In genomic region chr2:106193977-106194778, GRCh38 we compare ENCODE assay signal across 8 cellular contexts. TPM values are rescaled to one million over a fixed set of nuclear protein-coding genes. Genes with fewer than 3 reads are reported as not detected.
DNase-seq lines count a peak whose midpoint lies in the region; ATAC-seq and TF ChIP-seq lines count a peak whose summit lies in the region.

UXS1 (minus strand) TSS chr2:106194301; CDS start chr2:106194241, 60 bp downstream.

- TF ChIP-seq CTCF in GM12865 (IDR thresholded peaks at IDR 0.05; ENCODE audit: insufficient read depth, low read depth, low read length, missing control alignments) (no peak), cardiac muscle cell (IDR thresholded peaks at IDR 0.05; ENCODE audit: low read depth, low read length) (no peak), transverse colon (IDR thresholded peaks at IDR 0.05) (no peak)

- intact Hi-C loops in transverse colon (cut with DNase I; ENCODE audit: low total_unique reads): no loop called here

- ATAC-seq in HG02763 (IDR thresholded peaks at IDR 0.05; ENCODE audit: unreplicated experiment): peak; percentile 68

- H2BK5ac ChIP-seq in trophoblast cell (ENCODE audit: low read depth, low read length, poor library complexity): peak within 1 kb of the TSS; percentile 57

- WGBS in trophoblast cell (ENCODE audit: extremely low coverage, insufficient coverage, insufficient read length): no CpG with 5 or more reads among the region's 93 CpGs
- WGBS in transverse colon (ENCODE audit: low coverage in 1 of 2), 2 donors: 0% methylated on average over 31 of the region's 93 CpGs; no CpG with 5 or more reads in 1 of the 2 donors

- peak within 1 kb of the TSS; percentile 80 for H3K14ac ChIP-seq in trophoblast cell (ENCODE audit: low read length)

- no peak for TF ChIP-seq EP300 in transverse colon (IDR thresholded peaks at IDR 0.05; ENCODE audit: low read depth)

- H3K9me3 ChIP-seq in adipocyte (ENCODE audit: control insufficient read depth, low read length): no peaks in the 10 kb centered on the region
- H3K9me3 ChIP-seq in cardiac muscle cell (ENCODE audit: low read depth): no peaks in the 10 kb centered on the region
- no peaks in the 10 kb centered on the region for H3K9me3 ChIP-seq in trophoblast cell (ENCODE audit: insufficient read depth, low read depth, low read length)
- H3K9me3 ChIP-seq in transverse colon: no peaks in the 10 kb centered on the region

- TF ChIP-seq POLR2A in transverse colon (IDR thresholded peaks at IDR 0.05): peak; percentile 68

- peaks cover 9% of the 10 kb centered on the region for H3K79me1 ChIP-seq in trophoblast cell (ENCODE audit: low read length)

- peak within 1 kb of the TSS; percentile 87 for H3K9ac ChIP-seq in adipocyte (ENCODE audit: low read length)
- peak within 1 kb of the TSS; percentile 94 for H3K9ac ChIP-seq in trophoblast cell (ENCODE audit: low read length)

- H3K27ac ChIP-seq in cardiac muscle cell (peak within 1 kb of the TSS; percentile 64), trophoblast cell (ENCODE audit: low read depth, low read length) (peak within 1 kb of the TSS; percentile 61), transverse colon (peak within 1 kb of the TSS; percentile 88 to 96 (median 92))

- peaks cover 10% of the 10 kb centered on the region for H3K79me2 ChIP-seq in trophoblast cell (ENCODE audit: control insufficient read depth, insufficient read depth, low read length, poor library complexity)

- no peaks in the 10 kb centered on the region for H3K27me3 ChIP-seq in adipocyte (replicated peaks; ENCODE audit: control insufficient read depth, insufficient read depth, low read length)
- H3K27me3 ChIP-seq in cardiac muscle cell: no peaks in the 10 kb centered on the region
- no peaks in the 10 kb centered on the region for H3K27me3 ChIP-seq in trophoblast cell (ENCODE audit: insufficient read depth, low read length)
- H3K27me3 ChIP-seq in transverse colon: no peaks in the 10 kb centered on the region

- H4K8ac ChIP-seq in trophoblast cell (ENCODE audit: low read depth, low read length): peak within 1 kb of the TSS; percentile 94

- H3K4me1 ChIP-seq in adipocyte (ENCODE audit: control insufficient read depth, insufficient read depth, low read length) (peaks cover 29% of the 10 kb centered on the region), cardiac muscle cell (ENCODE audit: low read depth) (peaks cover 5% of the 10 kb centered on the region), trophoblast cell (ENCODE audit: control insufficient read depth in 1 of 2, insufficient read depth in 2 of 2, low read length in 2 of 2) (peaks cover 4 to 11% of the 10 kb centered on the region in 2 experiments), transverse colon (peaks cover 3 to 21% (median 12%) of the 10 kb centered on the region in 4 donors)

- peak within 1 kb of the TSS; percentile 77 for H4K12ac ChIP-seq in trophoblast cell (ENCODE audit: low read depth, low read length)

- H3K4ac ChIP-seq in trophoblast cell (ENCODE audit: low read depth, low read length): peak within 1 kb of the TSS; percentile 95

- H2AK5ac ChIP-seq in trophoblast cell (ENCODE audit: low read length): no peak within 1 kb of the TSS

- H3K4me3 ChIP-seq in GM12865 (ENCODE audit: low read depth, low read length): peak within 1 kb of the TSS; percentile 80
- H3K4me3 ChIP-seq in adipocyte (ENCODE audit: low read length): peak within 1 kb of the TSS; percentile 87
- peak within 1 kb of the TSS; percentile 82 for H3K4me3 ChIP-seq in cardiac muscle cell
- H3K4me3 ChIP-seq in trophoblast cell (ENCODE audit: low read depth, low read length): peak within 1 kb of the TSS; percentile 84
- H3K4me3 ChIP-seq in transverse colon: peak within 1 kb of the TSS; percentile 62 to 98 (median 88)

- peak within 1 kb of the TSS; percentile 92 for H3K4me2 ChIP-seq in trophoblast cell (ENCODE audit: low read length)

- H4K91ac ChIP-seq in trophoblast cell (ENCODE audit: low read depth, low read length): peak within 1 kb of the TSS; percentile 77

- H2BK120ac ChIP-seq in trophoblast cell (ENCODE audit: insufficient read depth, low read length, poor library complexity): peak within 1 kb of the TSS; percentile 74

- H2AFZ ChIP-seq in trophoblast cell (ENCODE audit: insufficient read depth, low read length, poor library complexity): peak within 1 kb of the TSS; percentile 96

- no peaks in the 10 kb centered on the region for H3K36me3 ChIP-seq in adipocyte (ENCODE audit: control insufficient read depth, insufficient read depth, low read length, severe bottlenecking)
- no peaks in the 10 kb centered on the region for H3K36me3 ChIP-seq in cardiac muscle cell
- no peaks in the 10 kb centered on the region for H3K36me3 ChIP-seq in trophoblast cell (ENCODE audit: control insufficient read depth in 1 of 2, insufficient read depth in 2 of 2, low read length in 2 of 2)
- no peaks in the 10 kb centered on the region for H3K36me3 ChIP-seq in transverse colon

- no peak within 1 kb of the TSS for H3K23ac ChIP-seq in trophoblast cell (ENCODE audit: low read length)

- DNase-seq in GM12865 (ENCODE audit: low read depth): peak; percentile 98
- peak; percentile 88 for DNase-seq in NCI-H1417 treated with DMSO at 0.1 percent for 48 hours (lab: John Stamatoyannopoulos, UW)
- DNase-seq in SW480 (ENCODE audit: low spot score): peak; percentile 97
- DNase-seq in adipocyte (ENCODE audit: low read depth): peak; percentile 99
- DNase-seq in cardiac muscle cell (ENCODE audit: low read depth in 1 of 2, low spot score in 1 of 2): peak; percentile 98
- DNase-seq in trophoblast cell: peak; percentile 98 to 99
- DNase-seq in transverse colon: peak; percentile 99

- in situ Hi-C loops in transverse colon (cut with MboI; ENCODE audit: low pct_ligation_motif_present in 1 of 4, low pct_unique_long_range_greater_than_20kb in 1 of 4, low sequenced_read_pairs in 3 of 4): no loop called here

- no peak within 1 kb of the TSS for H2BK12ac ChIP-seq in trophoblast cell (ENCODE audit: low read length)

- peak within 1 kb of the TSS; percentile 89 for H3K18ac ChIP-seq in trophoblast cell (ENCODE audit: low read length)

RNA-seq across cellular contexts. Expression of gene UXS1, which starts in this region (rescaled TPM):
- 26.0 and 28.8 TPM in 2 replicates for total RNA-seq in cardiac muscle cell
- 44.8 and 44.9 TPM in 2 replicates for polyA plus RNA-seq in cardiac muscle cell
- 49.0 and 50.2 TPM in 2 replicates for polyA plus RNA-seq in trophoblast cell (2013)
- 10 to 100 TPM; 37.0 to 86.6 (median 62.5) TPM for total RNA-seq in transverse colon

Comparison
In these comparisons a context has a peak if more than half of its experiments do, and no peak if none do; other contexts are left out.
1. Peak in every context shown above with its lines: DNase-seq, ATAC-seq, H3K4me3 ChIP-seq and H3K27ac ChIP-seq.